ENCODE assay signal across 27 cellular contexts in the genomic region with DNA sequence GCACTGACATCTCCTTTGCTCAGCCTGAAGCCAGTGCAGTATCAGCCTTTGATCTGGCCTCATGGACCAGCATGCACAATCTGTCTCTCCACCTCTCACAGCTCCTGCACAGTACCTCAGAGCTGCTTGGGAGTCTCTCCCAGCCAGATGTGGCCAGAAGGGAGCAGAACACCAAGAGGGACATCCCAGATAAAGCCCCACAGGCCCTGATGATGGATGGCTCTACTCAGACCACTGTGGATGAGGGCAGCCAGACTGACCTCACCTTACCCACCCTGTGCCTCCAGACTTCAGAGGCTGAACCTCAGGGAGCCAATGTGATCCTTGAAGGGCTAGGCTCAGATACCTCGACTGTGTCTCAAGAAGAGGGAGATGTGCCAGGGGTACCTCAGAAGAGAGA.
"Had no signal": no experiment of that assay in that cellular context is flagged by ENCODE, and none has a peak within 500 bp of the region (broad histone marks: within the 10 kb centered on the region; RNA-seq: fewer than 3 reads in every experiment).

No MANE protein-coding gene starts in this region.

- H3K36me3 ChIP-seq: thyroid gland, uterus had no signal

- H3K27me3 Mint-ChIP-seq: stimulated activated memory B cell treated with anti-CD40 and anti-IgM and Interleukin-4, amounts not matched to agents 10 μg/mL and 1 μg/mL and 100 μg/mL, for 72 hours; stimulated activated naive B cell treated with anti-CD40 and anti-IgM and Interleukin-4, amounts not matched to agents 10 μg/mL and 1 μg/mL and 100 μg/mL, for 72 hours; stimulated activated naive CD8-positive, alpha-beta T cell treated with anti-CD3 and anti-CD28 coated beads, Interleukin-15, amount 100 ng/mL, for 72 hours; stimulated activated naive CD8-positive, alpha-beta T cell treated with anti-CD3 and anti-CD28 coated beads, Interleukin-15, Interleukin-2, amounts not matched to agents 100 ng/mL and 50 ng/mL, for 24 hours; type B pancreatic cell had no signal

- H3K4me1 Mint-ChIP-seq: stimulated activated memory B cell treated with anti-CD40 and anti-IgM and Interleukin-4, amounts not matched to agents 10 μg/mL and 1 μg/mL and 100 μg/mL, for 72 hours; stimulated activated naive B cell treated with anti-CD40 and anti-IgM and Interleukin-4, amounts not matched to agents 10 μg/mL and 1 μg/mL and 100 μg/mL, for 72 hours had no signal

- ATAC-seq: stimulated activated effector memory CD8-positive, alpha-beta T cell treated with anti-CD3 and anti-CD28 coated beads, Interleukin-12 subunit alpha, Interleukin-12 subunit beta, amount 100 ng/mL, for 72 hours; stimulated activated memory B cell treated with anti-CD40 and anti-IgM and Interleukin-4, amounts not matched to agents 10 μg/mL and 1 μg/mL and 100 μg/mL, for 72 hours; stimulated activated naive B cell treated with anti-CD40 and anti-IgM and Interleukin-4, amounts not matched to agents 10 μg/mL and 1 μg/mL and 100 μg/mL, for 72 hours; stimulated activated naive CD8-positive, alpha-beta T cell treated with anti-CD3 and anti-CD28 coated beads, Interleukin-15, amount 100 ng/mL, for 72 hours; stimulated activated naive CD8-positive, alpha-beta T cell treated with anti-CD3 and anti-CD28 coated beads, Interleukin-15, Interleukin-2, amounts not matched to agents 100 U/mL and 50 U/mL, for 24 hours; upper lobe of right lung had no signal

- H3K9me3 Mint-ChIP-seq: stimulated activated effector memory CD8-positive, alpha-beta T cell treated with anti-CD3 and anti-CD28 coated beads, Interleukin-12 subunit alpha, Interleukin-12 subunit beta, amount 100 ng/mL, for 72 hours; stimulated activated memory B cell treated with anti-CD40 and anti-IgM and Interleukin-4, amounts not matched to agents 10 μg/mL and 1 μg/mL and 100 μg/mL, for 72 hours; stimulated activated naive B cell treated with anti-CD40 and anti-IgM and Interleukin-4, amounts not matched to agents 10 μg/mL and 1 μg/mL and 100 μg/mL, for 72 hours; stimulated activated naive CD8-positive, alpha-beta T cell treated with anti-CD3 and anti-CD28 coated beads, Interleukin-15, amount 100 ng/mL, for 72 hours; stimulated activated naive CD8-positive, alpha-beta T cell treated with anti-CD3 and anti-CD28 coated beads, Interleukin-15, Interleukin-2, amounts not matched to agents 100 ng/mL and 50 ng/mL, for 24 hours; type B pancreatic cell had no signal

- H3K27me3 ChIP-seq: stomach, suprapubic skin, testis, thyroid gland, tibial artery, tibial nerve, transverse colon, upper lobe of left lung, upper lobe of right lung, uterus, vagina had no signal

- H3K4me3 ChIP-seq: stomach, suprapubic skin, testis, thoracic aorta, thyroid gland, tibial artery, tibial nerve, transverse colon, upper lobe of left lung, upper lobe of right lung, uterus, vagina had no signal

- H3K4me3 Mint-ChIP-seq: stimulated activated effector memory CD8-positive, alpha-beta T cell treated with anti-CD3 and anti-CD28 coated beads, Interleukin-12 subunit alpha, Interleukin-12 subunit beta, amount 100 ng/mL, for 72 hours; stimulated activated memory B cell treated with anti-CD40 and anti-IgM and Interleukin-4, amounts not matched to agents 10 μg/mL and 1 μg/mL and 100 μg/mL, for 72 hours; stimulated activated naive B cell treated with anti-CD40 and anti-IgM and Interleukin-4, amounts not matched to agents 10 μg/mL and 1 μg/mL and 100 μg/mL, for 72 hours; stimulated activated naive CD8-positive, alpha-beta T cell treated with anti-CD3 and anti-CD28 coated beads, Interleukin-15, amount 100 ng/mL, for 72 hours; stimulated activated naive CD8-positive, alpha-beta T cell treated with anti-CD3 and anti-CD28 coated beads, Interleukin-15, Interleukin-2, amounts not matched to agents 100 ng/mL and 50 ng/mL, for 24 hours; type B pancreatic cell had no signal

- H3K36me3 Mint-ChIP-seq: type B pancreatic cell had no signal

- DNase-seq: stimulated activated CD4-positive, alpha-beta T cell treated with anti-CD3 and anti-CD28 coated beads, Interleukin-2, amount 100 ng/mL, for 48 hours; stimulated activated CD4-positive, alpha-beta T cell treated with anti-CD3 and anti-CD28 coated beads, Interleukin-4, amount 100 ng/mL, for 1 hour; stimulated activated CD4-positive, alpha-beta T cell treated with anti-CD3 and anti-CD28 coated beads, Interleukin-4, amount 100 ng/mL, for 24 hours; stimulated activated CD4-positive, alpha-beta T cell treated with anti-CD3 and anti-CD28 coated beads, Interleukin-4, amount 100 ng/mL, for 4 hours; stimulated activated CD8-positive, alpha-beta memory T cell treated with anti-CD3 and anti-CD28 coated beads, Interleukin-4, amount 100 ng/mL, for 48 hours; stimulated activated naive B cell treated with anti-CD40 and anti-IgM and Interleukin-4, amounts not matched to agents 10 μg/mL and 1 μg/mL and 100 μg/mL, for 72 hours; stimulated activated naive CD4-positive, alpha-beta T cell; stimulated activated naive CD4-positive, alpha-beta T cell treated with Interleukin-2 at 50 U/mL for 16 hours; stimulated activated naive CD8-positive, alpha-beta T cell treated with anti-CD3 and anti-CD28 coated beads, Interleukin-15, amount 100 ng/mL, for 72 hours; stimulated activated naive CD8-positive, alpha-beta T cell treated with anti-CD3 and anti-CD28 coated beads, Interleukin-15, Interleukin-2, amounts not matched to agents 100 U/mL and 50 U/mL, for 24 hours; stomach; testis; thyroid gland; tibial artery; transverse colon; uterus had no signal

- FAIRE-seq: urothelium cell line had no signal

- H3K27ac Mint-ChIP-seq: stimulated activated effector memory CD8-positive, alpha-beta T cell treated with anti-CD3 and anti-CD28 coated beads, Interleukin-12 subunit alpha, Interleukin-12 subunit beta, amount 100 ng/mL, for 72 hours; stimulated activated memory B cell treated with anti-CD40 and anti-IgM and Interleukin-4, amounts not matched to agents 10 μg/mL and 1 μg/mL and 100 μg/mL, for 72 hours; stimulated activated naive B cell treated with anti-CD40 and anti-IgM and Interleukin-4, amounts not matched to agents 10 μg/mL and 1 μg/mL and 100 μg/mL, for 72 hours; stimulated activated naive CD8-positive, alpha-beta T cell treated with anti-CD3 and anti-CD28 coated beads, Interleukin-15, Interleukin-2, amounts not matched to agents 100 ng/mL and 50 ng/mL, for 24 hours had no signal
